Comparison of ENCODE assay signal across 8 cellular contexts in genomic region chr5:95821110-95822021, GRCh38. TPM values are rescaled to one million over a fixed set of nuclear protein-coding genes. Genes with fewer than 3 reads are reported as not detected.
A peak's percentile ranks its signal among the peaks of the same experiment; 100 is the strongest.
DNase-seq lines count a peak whose midpoint lies in the region; ATAC-seq and TF ChIP-seq lines count a peak whose summit lies in the region.

No MANE protein-coding gene starts in this region.

- TF ChIP-seq CTCF in cardiac muscle cell (IDR thresholded peaks at IDR 0.05; ENCODE audit: low read depth, low read length): no peak
- no peak for TF ChIP-seq CTCF in Peyer's patch (IDR thresholded peaks at IDR 0.05)
- no peak for TF ChIP-seq CTCF in epithelial cell of proximal tubule (conservative IDR thresholded peaks at IDR 0.05; ENCODE audit: low read depth, low read length)

- H3K4me1 ChIP-seq in cardiac muscle cell (ENCODE audit: low read depth) (peaks cover 34% of the 10 kb centered on the region), Peyer's patch (peaks cover 6 to 74% (median 10%) of the 10 kb centered on the region in 4 donors), rectal smooth muscle tissue (ENCODE audit: control insufficient read depth, insufficient read depth, low read length) (peaks cover 12% of the 10 kb centered on the region)

- H3K9ac ChIP-seq in rectal smooth muscle tissue (ENCODE audit: low read length): peak overlapping the region; percentile 25

- ATAC-seq in Right ventricle myocardium superior (ENCODE audit: poor library complexity) (no peak), HG02571 (IDR thresholded peaks at IDR 0.05; ENCODE audit: unreplicated experiment) (no peak)

- H3K36me3 ChIP-seq in cardiac muscle cell (peaks cover 4% of the 10 kb centered on the region), Peyer's patch (no peaks in the 10 kb centered on the region), rectal smooth muscle tissue (ENCODE audit: control insufficient read depth, insufficient read depth, low read length) (no peaks in the 10 kb centered on the region)

- no peaks in the 10 kb centered on the region for H3K9me3 ChIP-seq in cardiac muscle cell (ENCODE audit: low read depth)
- no peaks in the 10 kb centered on the region for H3K9me3 ChIP-seq in Peyer's patch

- H3K27me3 ChIP-seq in cardiac muscle cell (no peaks in the 10 kb centered on the region), Peyer's patch (no peaks in the 10 kb centered on the region), rectal smooth muscle tissue (ENCODE audit: control insufficient read depth, insufficient read depth, low read length) (no peaks in the 10 kb centered on the region)

- H3K27ac ChIP-seq in cardiac muscle cell: peak overlapping the region; percentile 77
- H3K27ac ChIP-seq in Peyer's patch: peak overlapping the region; percentile 79 to 93 (median 92)
- H3K27ac ChIP-seq in rectal smooth muscle tissue (ENCODE audit: low read depth, low read length): peak overlapping the region; percentile 85

- H3K4me3 ChIP-seq in cardiac muscle cell (peak overlapping the region; percentile 53), Peyer's patch (peak overlapping the region; percentile 56 to 94 (median 68)), epithelial cell of proximal tubule (ENCODE audit: low read depth, low read length) (peak overlapping the region; percentile 100), rectal smooth muscle tissue (ENCODE audit: low read length) (peak overlapping the region; percentile 96)

- DNase-seq in cardiac muscle cell (ENCODE audit: low read depth in 1 of 2, low spot score in 1 of 2) (no peak), Right ventricle myocardium superior (no peak), Peyer's patch (no peak), epithelial cell of proximal tubule (ENCODE audit: low read depth) (no peak), kidney tubule cell (ENCODE audit: low spot score) (no peak)
- no peak for DNase-seq in stimulated activated CD8-positive, alpha-beta memory T cell treated with anti-CD3 and anti-CD28 coated beads, Interleukin-4, amount 100 ng/mL, for 48 hours

- intact Hi-C loops in Right ventricle myocardium superior (cut with DNase I): no loop called here

- no peak for TF ChIP-seq POLR2A in Peyer's patch (IDR thresholded peaks at IDR 0.05)

RNA-seq across cellular contexts. Expression of gene GLRX, which starts 1.2 kb away (rescaled TPM):
- 15.7 and 23.9 TPM in 2 replicates for total RNA-seq in cardiac muscle cell
- polyA plus RNA-seq in cardiac muscle cell: 51.1 and 54.8 TPM in 2 replicates
- total RNA-seq in Right ventricle myocardium superior: 104 TPM
- total RNA-seq in Peyer's patch: 100 to 1,000 TPM; 126 to 311 (median 181) TPM
- total RNA-seq in epithelial cell of proximal tubule: 147 and 181 TPM in 2 replicates
